ENCODE assay signal across 8 cellular contexts in the genomic region with DNA sequence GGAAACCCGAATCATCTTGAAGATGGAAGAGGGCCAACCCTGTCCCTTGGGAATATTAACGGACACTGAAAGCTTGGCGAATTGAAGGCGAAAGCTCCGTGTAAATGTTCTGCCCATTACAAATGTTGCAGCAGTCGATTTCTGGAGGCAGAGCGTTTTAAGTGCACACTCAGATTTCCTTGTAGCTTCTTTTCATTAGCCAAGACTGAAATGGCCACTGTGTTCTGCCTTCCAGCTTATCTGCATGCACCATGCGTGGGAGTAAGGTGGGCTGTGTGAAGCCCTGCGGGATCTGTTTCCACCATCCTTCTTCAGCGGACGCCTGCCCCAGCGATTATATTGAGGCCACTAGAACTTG. TPM values are rescaled to one million over a fixed set of nuclear protein-coding genes. Genes with fewer than 3 reads are reported as not detected.
DNase-seq lines count a peak whose midpoint lies in the region; ATAC-seq, FAIRE-seq and TF ChIP-seq lines count a peak whose summit lies in the region.

No MANE protein-coding gene starts in this region.

- dilution Hi-C loops in IMR-90 (cut with HindIII; ENCODE audit: low sequenced_read_pairs, unreplicated experiment), result no loop called here

- H3K79me1 ChIP-seq in IMR-90 (ENCODE audit: low read depth in 1 of 2, low read length in 2 of 2), result peaks cover 10 to 21% of the 10 kb centered on the region in 2 experiments; a peak in 3 of 4 replicates

- H4K8ac ChIP-seq in IMR-90 (ENCODE audit: low read depth in 2 of 2, low read length in 2 of 2), result no peak overlapping the region

- peaks cover 18% of the 10 kb centered on the region for H3K4me1 ChIP-seq in CD8-positive, alpha-beta T cell (ENCODE audit: insufficient read depth, low read length)
- H3K4me1 ChIP-seq in IMR-90 (ENCODE audit: control insufficient read depth, insufficient read depth, low read length) (peaks cover 6% of the 10 kb centered on the region), K562 (replicated peaks in 1 of 2; ENCODE audit: control insufficient read depth in 2 of 2, insufficient read depth in 2 of 2, low read length in 2 of 2) (peaks cover 20 to 21% of the 10 kb centered on the region in 2 experiments; a peak in 4 of 5 replicates)

- CTCF ChIA-PET in CD8-positive, alpha-beta T cell (lab: Charles Lee), result interaction anchor here (1.3 kb wide), 1 partner anchor 496 kb away, joined by 3 read pairs; no protein-coding TSS in a partner anchor
- CTCF ChIA-PET in IMR-90 (lab: Yijun Ruan, JAX), result no interaction called here
- CTCF ChIA-PET in K562 (lab: Yijun Ruan, JAX; ENCODE audit: low intra/inter-chr PET ratio), result no interaction called here

- H2AK5ac ChIP-seq in IMR-90 (ENCODE audit: low read depth, low read length), result no peak overlapping the region

- BruUV-seq in IMR-90 (replicated peaks; lab: Mats Ljungman, UMichigan), result no TSS peak
- no TSS peak for BruUV-seq in K562 (replicated peaks; lab: Mats Ljungman, UMichigan)

- POLR2A ChIA-PET in CD8-positive, alpha-beta T cell (lab: Charles Lee), result no interaction called here
- POLR2A ChIA-PET in IMR-90 (lab: Charles Lee; ENCODE audit: unreplicated experiment) (no interaction called here), K562 (lab: Yijun Ruan, JAX) (interaction anchor here (0.5 to 0.6 kb wide), 2 partner anchors 20 to 1201 kb away, joined by 3 to 4 read pairs; no protein-coding TSS in a partner anchor)

- H3K9me1 ChIP-seq in IMR-90 (ENCODE audit: insufficient read depth, low read length) (peaks cover 8% of the 10 kb centered on the region; the same call in 1 of the 2 replicates), K562 (ENCODE audit: control insufficient read depth, insufficient read depth, low read length) (no peaks in the 10 kb centered on the region)

- H4K5ac ChIP-seq in IMR-90 (ENCODE audit: low read depth, low read length), result no peak overlapping the region

- H3K27ac Mint-ChIP-seq in CD8-positive, alpha-beta T cell, result peak overlapping the region; percentile 98
- peak overlapping the region; percentile 60 to 92 (median 74) for H3K27ac Mint-ChIP-seq in nephron

- H3K9ac ChIP-seq in IMR-90 (ENCODE audit: low read depth, low read length), result no peak overlapping the region
- H3K9ac ChIP-seq in K562 (ENCODE audit: insufficient read depth in 1 of 2, low read depth in 2 of 2, low read length in 2 of 2), result peak overlapping the region in 1 of 2 experiments; percentile 93; a peak in 3 of 4 replicates

- H4K20me1 ChIP-seq in IMR-90 (ENCODE audit: insufficient read depth, low read length) (no peaks in the 10 kb centered on the region), K562 (replicated peaks; ENCODE audit: control insufficient read depth, insufficient read depth, low read length) (no peaks in the 10 kb centered on the region)

- no peaks in the 10 kb centered on the region for H3K36me3 ChIP-seq in CD8-positive, alpha-beta T cell (ENCODE audit: insufficient read depth, low read length)
- H3K36me3 ChIP-seq in IMR-90 (ENCODE audit: control insufficient read depth, insufficient read depth, low read length) (no peaks in the 10 kb centered on the region), K562 (ENCODE audit: control insufficient read depth, insufficient read depth, low read length) (peaks cover 4% of the 10 kb centered on the region; the same call in 2 of the 3 replicates)

- H3K27me3 ChIP-seq in CD8-positive, alpha-beta T cell (ENCODE audit: insufficient read depth, low read length), result no peaks in the 10 kb centered on the region
- H3K27me3 ChIP-seq in IMR-90 (ENCODE audit: control insufficient read depth, insufficient read depth, low read length) (no peaks in the 10 kb centered on the region), K562 (ENCODE audit: control insufficient read depth in 2 of 2, insufficient read depth in 2 of 2, low read length in 2 of 2) (peaks cover 17% of the 10 kb centered on the region in 2 experiments; a peak in 3 of 5 replicates)

- TF ChIP-seq POLR2A in IMR-90 (IDR thresholded peaks at IDR 0.05; ENCODE audit: low read depth, low read length) (no peak), K562 (conservative IDR thresholded peaks at IDR 0.05) (no peak)

- no peak for TF ChIP-seq CTCF in CD8-positive, alpha-beta T cell (IDR thresholded peaks at IDR 0.05)
- TF ChIP-seq CTCF in IMR-90 (conservative IDR thresholded peaks at IDR 0.05; ENCODE audit: low read depth, low read length) (no peak), K562 (IDR thresholded peaks at IDR 0.05 in 2 of 3, conservative IDR thresholded peaks at IDR 0.05 in 1 of 3; ENCODE audit: insufficient read depth in 2 of 3, low read depth in 1 of 3, low read length in 3 of 3) (no peak), nephron (IDR thresholded peaks at IDR 0.05; ENCODE audit: unreplicated experiment in 3 of 3) (no peak), GM13976 (IDR thresholded peaks at IDR 0.05; ENCODE audit: borderline replicate concordance, control extremely low read depth, extremely low read depth, insufficient read depth, missing control alignments) (no peak)

- no peak overlapping the region for H3K4me3 Mint-ChIP-seq in CD8-positive, alpha-beta T cell
- H3K4me3 Mint-ChIP-seq in nephron, result peak overlapping the region; percentile 88 to 100 (median 94)

- in situ Hi-C loops in IMR-90 (cut with MboI; ENCODE audit: low sequenced_read_pairs), result no loop called here
- in situ Hi-C loops in K562 (cut with MboI), result no loop called here
- in situ Hi-C loops in GM13976 (cut with MboI; ENCODE audit: low sequenced_read_pairs, unreplicated experiment), result no loop called here

- H2BK120ac ChIP-seq in IMR-90 (ENCODE audit: low read depth, low read length), result no peak overlapping the region

- no peak overlapping the region for H3K56ac ChIP-seq in IMR-90 (ENCODE audit: extremely low read depth, insufficient read depth, low read length)

- H3K14ac ChIP-seq in IMR-90 (replicated peaks; ENCODE audit: low read depth, low read length), result no peak overlapping the region

- H2AFZ ChIP-seq in IMR-90 (replicated peaks; ENCODE audit: low read length, poor library complexity), result no peak overlapping the region
- peak overlapping the region; percentile 89 for H2AFZ ChIP-seq in K562 (ENCODE audit: low read depth, low read length)

- H3K9me3 Mint-ChIP-seq in CD8-positive, alpha-beta T cell, result no peaks in the 10 kb centered on the region
- no peaks in the 10 kb centered on the region for H3K9me3 Mint-ChIP-seq in nephron

- H2AK9ac ChIP-seq in IMR-90 (replicated peaks; ENCODE audit: low read depth, low read length, poor library complexity), result peak overlapping the region; percentile 16

- TF ChIP-seq RAD21 in IMR-90 (IDR thresholded peaks at IDR 0.05; ENCODE audit: low read length), result no peak
- TF ChIP-seq RAD21 in K562 (CRISPR knock-in tag; conservative IDR thresholded peaks at IDR 0.05 in 1 of 2, IDR thresholded peaks at IDR 0.05 in 1 of 2), result no peak

- intact Hi-C loops in CD8-positive, alpha-beta T cell (cut with DNase I, micrococcal nuclease), result loop anchor here in 1 of 2 experiments (2.0 to 10.0 kb wide), 3 partner anchors 669 to 1099 kb away; partner anchors contain the start of genes SEPSECS and TBC1D19
- intact Hi-C loops in IMR-90 (cut with micrococcal nuclease), result no loop called here
- intact Hi-C loops in K562 (cut with micrococcal nuclease), result no loop called here
- intact Hi-C loops in sciatic nerve (cut with DNase I), result no loop called here

- H3K27ac ChIP-seq in CD8-positive, alpha-beta T cell (ENCODE audit: low read depth, low read length), result no peak overlapping the region
- H3K27ac ChIP-seq in IMR-90 (ENCODE audit: insufficient read depth, low read length) (no peak overlapping the region), K562 (ENCODE audit: extremely low read depth, low read depth, low read length) (peak overlapping the region; percentile 94)

- H3K18ac ChIP-seq in IMR-90 (ENCODE audit: low read depth, low read length), result no peak overlapping the region

- H3K27me3 Mint-ChIP-seq in CD8-positive, alpha-beta T cell (ENCODE audit: low read depth), result no peaks in the 10 kb centered on the region
- H3K27me3 Mint-ChIP-seq in nephron (ENCODE audit: low read depth), result peaks cover 5% of the 10 kb centered on the region

- WGBS in IMR-90 (ENCODE audit: extremely low coverage in 2 of 2, insufficient read length in 1 of 2), 2 experiments, result 72% methylated on average over 8 of the region's 12 CpGs; no CpG with 5 or more reads in 1 of the 2 experiments
- 3% methylated on average over 12 of the region's 12 CpGs for WGBS in K562 (ENCODE audit: insufficient coverage, low coverage, missing lambda C conversion rate)

- H3K4me2 ChIP-seq in IMR-90 (ENCODE audit: low read depth, low read length) (no peak overlapping the region), K562 (ENCODE audit: insufficient read depth, low read length) (peak overlapping the region; percentile 99)

- no peak for DNase-seq in CD8-positive, alpha-beta T cell
- DNase-seq in IMR-90 (no peak), K562 (ENCODE audit: extremely low read depth in 1 of 4, low spot score in 3 of 4) (peak; percentile 69 to 85 (median 71)), GM13976 (ENCODE audit: low spot score) (no peak), sciatic nerve (ENCODE audit: low spot score) (no peak), CD1c-positive myeloid dendritic cell (ENCODE audit: extremely low spot score) (no peak)

- no peak overlapping the region for H3K4ac ChIP-seq in IMR-90 (ENCODE audit: low read depth, low read length)

- no peak overlapping the region for H4K91ac ChIP-seq in IMR-90 (ENCODE audit: insufficient read depth, low read depth, low read length)

- H2BK20ac ChIP-seq in IMR-90 (ENCODE audit: low read depth, low read length), result no peak overlapping the region

- H3K4me3 ChIP-seq in CD8-positive, alpha-beta T cell (ENCODE audit: low read depth, low read length), result no peak overlapping the region
- H3K4me3 ChIP-seq in IMR-90 (ENCODE audit: insufficient read depth, low read depth, low read length), result no peak overlapping the region
- peak overlapping the region; percentile 47 for H3K4me3 ChIP-seq in K562

- no peak overlapping the region for H2BK5ac ChIP-seq in IMR-90 (ENCODE audit: low read depth, low read length, poor library complexity, severe bottlenecking)

- H3K9me3 ChIP-seq in CD8-positive, alpha-beta T cell (ENCODE audit: low read length), result no peaks in the 10 kb centered on the region
- H3K9me3 ChIP-seq in IMR-90 (ENCODE audit: control insufficient read depth, insufficient read depth, low read length), result no peaks in the 10 kb centered on the region
- no peaks in the 10 kb centered on the region for H3K9me3 ChIP-seq in K562 (replicated peaks; ENCODE audit: control insufficient read depth, insufficient read depth, low read depth, low read length)

- FAIRE-seq in K562 (lab: Jason Lieb, UNC), result peak; percentile 80

- peaks cover 28% of the 10 kb centered on the region for H3K4me1 Mint-ChIP-seq in CD8-positive, alpha-beta T cell (ENCODE audit: low read depth)
- peaks cover 19% of the 10 kb centered on the region for H3K4me1 Mint-ChIP-seq in nephron

- peaks cover 30% of the 10 kb centered on the region for H3K79me2 ChIP-seq in K562 (ENCODE audit: control insufficient read depth, insufficient read depth, low read length)

- TF ChIP-seq EP300 in K562 (IDR thresholded peaks at IDR 0.05; ENCODE audit: low read length), result peak; percentile 63; the same call in 1 of the 2 replicates

- H2BK15ac ChIP-seq in IMR-90 (ENCODE audit: low read depth, low read length), result no peak overlapping the region

- no peak overlapping the region for H3K23ac ChIP-seq in IMR-90 (ENCODE audit: low read depth, low read length)

- no peak for ATAC-seq in CD8-positive, alpha-beta T cell
- no peak for ATAC-seq in IMR-90 (ENCODE audit: low read depth)
- ATAC-seq in K562, result peak; percentile 36
- ATAC-seq in sciatic nerve, result no peak
- ATAC-seq in HG02884 (IDR thresholded peaks at IDR 0.05; ENCODE audit: unreplicated experiment), result no peak

- peaks cover 16% of the 10 kb centered on the region for H3K36me3 Mint-ChIP-seq in CD8-positive, alpha-beta T cell
- no peaks in the 10 kb centered on the region for H3K36me3 Mint-ChIP-seq in nephron (ENCODE audit: low read depth)

RNA-seq across cellular contexts. Expression of gene SMIM20, which starts 1.3 kb away (rescaled TPM):
- 1 to 10 TPM; 7.5 to 9.8 TPM for total RNA-seq in CD8-positive, alpha-beta T cell
- total RNA-seq in IMR-90 (2012; rRNA removed) (13.6 and 24.4 TPM in 2 replicates), K562 (2014; rRNA removed) (25.8 and 28.0 TPM in 2 replicates), K562 (2014; rRNA removed; fragmentation: Illumina TruSeq; extraction: Trizol) (36.5 and 38.9 TPM in 2 replicates), K562 (2015; rRNA removed; fragmentation: Illumina TruSeq; extraction: Trizol) (33.0 and 36.4 TPM in 2 replicates), K562 (2021) (25.1 and 29.9 TPM in 2 replicates), sciatic nerve (22.7 TPM)
- polyA plus RNA-seq in IMR-90 (2012; rRNA removed) (20.5 and 23.1 TPM in 2 replicates), K562 (2011; rRNA removed) (29.2 and 45.1 TPM in 2 replicates), K562 (2014; fragmentation: Illumina TruSeq; extraction: Trizol) (26.0 and 33.7 TPM in 2 replicates), K562 (2014; fragmentation: Nextera tagmentation; extraction: Ambion mirVana) (10 to 100 TPM; 50.7 to 51.0 TPM), K562 (2014; rRNA removed) (36.9 and 46.3 TPM in 2 replicates)
- 6.7 and 13.7 TPM in 2 replicates for polyA plus RNA-seq in IMR-90 (2012; cell fraction: cytosol; rRNA removed)
- polyA plus RNA-seq in IMR-90 (2012; cell fraction: nucleus; rRNA removed; ENCODE audit: low replicate concordance), result 2.5 and 9.9 TPM in 2 replicates
- 3.3 and 12.6 TPM in 2 replicates for total RNA-seq in K562 (2011; cell fraction: chromatin; rRNA removed; ENCODE audit: low replicate concordance)
- 6.4 and 7.0 TPM in 2 replicates for total RNA-seq in K562 (2011; cell fraction: nucleolus; rRNA removed)
- total RNA-seq in K562 (2011; cell fraction: nucleoplasm; rRNA removed), result 10.3 and 13.6 TPM in 2 replicates
- polyA plus RNA-seq in K562 (2011; cell fraction: cytosol; rRNA removed), result 10.0 and 16.1 TPM in 2 replicates
- polyA plus RNA-seq in K562 (2011; cell fraction: nucleus; rRNA removed), result 6.0 and 10.8 TPM in 2 replicates
- 30.2 and 36.9 TPM in 2 replicates for polyA plus RNA-seq in K562 (2012)
- polyA minus RNA-seq in K562 (2011; rRNA and poly(A)+ RNA removed), result 8.2 and 9.4 TPM in 2 replicates
- polyA minus RNA-seq in K562 (2011; cell fraction: cytosol; rRNA and poly(A)+ RNA removed), result 5.6 and 7.2 TPM in 2 replicates
- 2.3 and 3.6 TPM in 2 replicates for polyA minus RNA-seq in K562 (2011; cell fraction: nucleus; rRNA and poly(A)+ RNA removed)

RNA-seq across cellular contexts. Expression of gene SEL1L3, which starts 52.5 kb away (rescaled TPM):
- 10 to 100 TPM; 31.2 to 33.7 TPM for total RNA-seq in CD8-positive, alpha-beta T cell
- total RNA-seq in IMR-90 (2012; rRNA removed), result 31.7 and 43.7 TPM in 2 replicates
- polyA plus RNA-seq in IMR-90 (2012; rRNA removed), result 13.1 and 16.4 TPM in 2 replicates
- 5.4 and 6.4 TPM in 2 replicates for polyA plus RNA-seq in IMR-90 (2012; cell fraction: cytosol; rRNA removed)
- 5.6 and 13.5 TPM in 2 replicates for polyA plus RNA-seq in IMR-90 (2012; cell fraction: nucleus; rRNA removed; ENCODE audit: low replicate concordance)
- 239 and 361 TPM in 2 replicates for total RNA-seq in K562 (2011; cell fraction: chromatin; rRNA removed; ENCODE audit: low replicate concordance)
- total RNA-seq in K562 (2011; cell fraction: nucleolus; rRNA removed), result 50.2 and 64.2 TPM in 2 replicates
- total RNA-seq in K562 (2011; cell fraction: nucleoplasm; rRNA removed), result 170 and 237 TPM in 2 replicates
- total RNA-seq in K562 (2014; rRNA removed), result 16.9 and 19.4 TPM in 2 replicates
- 29.6 and 38.5 TPM in 2 replicates for total RNA-seq in K562 (2014; rRNA removed; fragmentation: Illumina TruSeq; extraction: Trizol)
- total RNA-seq in K562 (2015; rRNA removed; fragmentation: Illumina TruSeq; extraction: Trizol), result 10.0 and 10.2 TPM in 2 replicates
- total RNA-seq in K562 (2021), result 21.3 and 25.4 TPM in 2 replicates
- 37.5 and 44.3 TPM in 2 replicates for polyA plus RNA-seq in K562 (2011; rRNA removed)
- 17.1 and 17.3 TPM in 2 replicates for polyA plus RNA-seq in K562 (2011; cell fraction: cytosol; rRNA removed)
- 33.7 and 36.1 TPM in 2 replicates for polyA plus RNA-seq in K562 (2011; cell fraction: nucleus; rRNA removed)
- polyA plus RNA-seq in K562 (2012), result 12.5 and 61.2 TPM in 2 replicates
- 33.2 and 43.0 TPM in 2 replicates for polyA plus RNA-seq in K562 (2014; fragmentation: Illumina TruSeq; extraction: Trizol)
- 10 to 100 TPM; 14.6 to 14.7 TPM for polyA plus RNA-seq in K562 (2014; fragmentation: Nextera tagmentation; extraction: Ambion mirVana)
- 21.6 and 22.4 TPM in 2 replicates for polyA plus RNA-seq in K562 (2014; rRNA removed)
- polyA minus RNA-seq in K562 (2011; rRNA and poly(A)+ RNA removed), result 83.6 and 102 TPM in 2 replicates
- 12.3 and 17.6 TPM in 2 replicates for polyA minus RNA-seq in K562 (2011; cell fraction: cytosol; rRNA and poly(A)+ RNA removed)
- 21.1 and 66.1 TPM in 2 replicates for polyA minus RNA-seq in K562 (2011; cell fraction: nucleus; rRNA and poly(A)+ RNA removed)
- 17.1 TPM for total RNA-seq in sciatic nerve

Comparison
In these comparisons a context has a peak if more than half of its experiments do, and no peak if none do; other contexts are left out.
1. DNase-seq: peak in K562 (4 of 4); none in CD8-positive, alpha-beta T cell (0 of 7), IMR-90 (single experiment), GM13976 (single experiment), sciatic nerve (single experiment) and CD1c-positive myeloid dendritic cell (single experiment).